ENCODE assay signal across 8 cellular contexts in genomic region chr9:128249914-128250838, GRCh38. TPM values are rescaled to one million over a fixed set of nuclear protein-coding genes. Genes with fewer than 3 reads are reported as not detected.
DNase-seq lines count a peak whose midpoint lies in the region; ATAC-seq and TF ChIP-seq lines count a peak whose summit lies in the region.

No MANE protein-coding gene starts in this region.

- H3K4me1 Mint-ChIP-seq in activated T-helper 2 cell treated with anti-CD3 and anti-CD28 coated beads, Interferon-gamma antibody, Interleukin-2, Interleukin-4, amounts not matched to agents 10 μg/mL and 5 μg/mL and 100 μg/mL, durations not matched to agents 14 hours and 24 hours and 36 hours (ENCODE audit: low read depth), result peaks cover 8% of the 10 kb centered on the region

- no peak for TF ChIP-seq CTCF in testis (IDR thresholded peaks at IDR 0.05)

- no peak overlapping the region for H3K27ac ChIP-seq in testis

- no peaks in the 10 kb centered on the region for H3K27me3 ChIP-seq in testis

- TF ChIP-seq POLR2A in testis (IDR thresholded peaks at IDR 0.05), result no peak

- no peaks in the 10 kb centered on the region for H3K36me3 Mint-ChIP-seq in activated T-helper 2 cell treated with anti-CD3 and anti-CD28 coated beads, Interferon-gamma antibody, Interleukin-2, Interleukin-4, amounts not matched to agents 10 μg/mL and 5 μg/mL and 100 μg/mL, durations not matched to agents 14 hours and 24 hours and 36 hours (ENCODE audit: low read depth)

- peak overlapping the region; percentile 76 for H3K4me3 Mint-ChIP-seq in activated T-helper 2 cell treated with anti-CD3 and anti-CD28 coated beads, Interferon-gamma antibody, Interleukin-2, Interleukin-4, amounts not matched to agents 10 μg/mL and 5 μg/mL and 100 μg/mL, durations not matched to agents 14 hours and 24 hours and 36 hours (ENCODE audit: low read depth)

- peak; percentile 88 for ATAC-seq in HG03045 (IDR thresholded peaks at IDR 0.05; ENCODE audit: unreplicated experiment)

- H3K4me3 ChIP-seq in testis, result peak overlapping the region; percentile 49 to 60

- no peaks in the 10 kb centered on the region for H3K36me3 ChIP-seq in testis (ENCODE audit: low read depth, missing control alignments)

- no peaks in the 10 kb centered on the region for H3K9me3 Mint-ChIP-seq in activated T-helper 2 cell treated with anti-CD3 and anti-CD28 coated beads, Interferon-gamma antibody, Interleukin-2, Interleukin-4, amounts not matched to agents 10 μg/mL and 5 μg/mL and 100 μg/mL, durations not matched to agents 14 hours and 24 hours and 36 hours

- H3K27me3 Mint-ChIP-seq in activated T-helper 2 cell treated with anti-CD3 and anti-CD28 coated beads, Interferon-gamma antibody, Interleukin-2, Interleukin-4, amounts not matched to agents 10 μg/mL and 5 μg/mL and 100 μg/mL, durations not matched to agents 14 hours and 24 hours and 36 hours (ENCODE audit: low read depth), result peaks cover 28% of the 10 kb centered on the region

- DNase-seq in NCI-H345 (lab: John Stamatoyannopoulos, UW) (peak; percentile 18), NCI-H345 treated with DMSO at 0.1 percent for 48 hours (lab: John Stamatoyannopoulos, UW; ENCODE audit: unreplicated experiment) (no peak), OCI-M2 (lab: John Stamatoyannopoulos, UW; ENCODE audit: unreplicated experiment) (peak; percentile 70), fibroblast of peridontal ligament (ENCODE audit: extremely low read depth) (peak; percentile 14), nucleus accumbens (lab: John Stamatoyannopoulos, UW) (peak in 39 of 56 donors; percentile 8 to 87 (median 47)), testis (peak; percentile 91)
- DNase-seq in activated T-helper 2 cell treated with anti-CD3 and anti-CD28 coated beads, Interferon-gamma antibody, Interleukin-2, Interleukin-4, amounts not matched to agents 10 μg/mL and 5 μg/mL and 100 μg/mL, durations not matched to agents 14 hours and 24 hours and 36 hours (ENCODE audit: low spot score), result peak; percentile 93

- peaks cover 6% of the 10 kb centered on the region for H3K4me1 ChIP-seq in testis

- WGBS in testis, 2 donors, result 33 to 38% methylated on average over 16 to 46 of the region's 81 CpGs

- H3K27ac Mint-ChIP-seq in activated T-helper 2 cell treated with anti-CD3 and anti-CD28 coated beads, Interferon-gamma antibody, Interleukin-2, Interleukin-4, amounts not matched to agents 10 μg/mL and 5 μg/mL and 100 μg/mL, durations not matched to agents 14 hours and 24 hours and 36 hours, result no peak overlapping the region

- no peaks in the 10 kb centered on the region for H3K9me3 ChIP-seq in testis

- intact Hi-C loops in activated T-helper 2 cell treated with anti-CD3 and anti-CD28 coated beads, Interferon-gamma antibody, Interleukin-2, Interleukin-4, amounts not matched to agents 10 μg/mL and 5 μg/mL and 100 μg/mL, durations not matched to agents 14 hours and 24 hours and 36 hours (cut with micrococcal nuclease), result loop anchor here (1.0 to 2.0 kb wide), 3 partner anchors 25 to 73 kb away; partner anchors contain the start of genes COQ4 and TRUB2
- intact Hi-C loops in testis (cut with DNase I; ENCODE audit: low total_unique reads), result no loop called here

RNA-seq across cellular contexts. Expression of gene GOLGA2, which starts 25.6 kb away (rescaled TPM):
- 44.0 and 47.9 TPM in 2 replicates for total RNA-seq in activated T-helper 2 cell treated with anti-CD3 and anti-CD28 coated beads, Interferon-gamma antibody, Interleukin-2, Interleukin-4, amounts not matched to agents 10 μg/mL and 5 μg/mL and 100 μg/mL, durations not matched to agents 14 hours and 24 hours and 36 hours
- total RNA-seq in testis, result 100 to 1,000 TPM; 103 to 133 TPM
- 79.8 TPM for polyA plus RNA-seq in testis (ENCODE audit: insufficient read depth, low read depth, low replicate concordance)

RNA-seq across cellular contexts. Expression of gene SWI5, which starts 25.9 kb away (rescaled TPM):
- total RNA-seq in activated T-helper 2 cell treated with anti-CD3 and anti-CD28 coated beads, Interferon-gamma antibody, Interleukin-2, Interleukin-4, amounts not matched to agents 10 μg/mL and 5 μg/mL and 100 μg/mL, durations not matched to agents 14 hours and 24 hours and 36 hours, result 13.5 and 13.7 TPM in 2 replicates
- total RNA-seq in testis, result 100 to 1,000 TPM in 1 of 2 donors, 10 to 100 TPM in 1; 69.3 to 131 TPM
- polyA plus RNA-seq in testis (ENCODE audit: insufficient read depth, low read depth, low replicate concordance), result 164 TPM

RNA-seq across cellular contexts. Expression of gene DNM1, which starts 47.0 kb away (rescaled TPM):
- 0.90 and 2.4 TPM in 2 replicates for total RNA-seq in activated T-helper 2 cell treated with anti-CD3 and anti-CD28 coated beads, Interferon-gamma antibody, Interleukin-2, Interleukin-4, amounts not matched to agents 10 μg/mL and 5 μg/mL and 100 μg/mL, durations not matched to agents 14 hours and 24 hours and 36 hours
- 1 to 10 TPM; 8.0 to 9.8 TPM for total RNA-seq in testis
- polyA plus RNA-seq in testis (ENCODE audit: insufficient read depth, low read depth, low replicate concordance), result 10.7 TPM

RNA-seq across cellular contexts. Expression of gene CIZ1, which starts 58.8 kb away (rescaled TPM):
- total RNA-seq in activated T-helper 2 cell treated with anti-CD3 and anti-CD28 coated beads, Interferon-gamma antibody, Interleukin-2, Interleukin-4, amounts not matched to agents 10 μg/mL and 5 μg/mL and 100 μg/mL, durations not matched to agents 14 hours and 24 hours and 36 hours, result 150 TPM in 2 replicates
- 100 to 1,000 TPM; 114 to 115 TPM for total RNA-seq in testis
- 159 TPM for polyA plus RNA-seq in testis (ENCODE audit: insufficient read depth, low read depth, low replicate concordance)
